Comparison of ENCODE assay signal across 8 cellular contexts in the genomic region with DNA sequence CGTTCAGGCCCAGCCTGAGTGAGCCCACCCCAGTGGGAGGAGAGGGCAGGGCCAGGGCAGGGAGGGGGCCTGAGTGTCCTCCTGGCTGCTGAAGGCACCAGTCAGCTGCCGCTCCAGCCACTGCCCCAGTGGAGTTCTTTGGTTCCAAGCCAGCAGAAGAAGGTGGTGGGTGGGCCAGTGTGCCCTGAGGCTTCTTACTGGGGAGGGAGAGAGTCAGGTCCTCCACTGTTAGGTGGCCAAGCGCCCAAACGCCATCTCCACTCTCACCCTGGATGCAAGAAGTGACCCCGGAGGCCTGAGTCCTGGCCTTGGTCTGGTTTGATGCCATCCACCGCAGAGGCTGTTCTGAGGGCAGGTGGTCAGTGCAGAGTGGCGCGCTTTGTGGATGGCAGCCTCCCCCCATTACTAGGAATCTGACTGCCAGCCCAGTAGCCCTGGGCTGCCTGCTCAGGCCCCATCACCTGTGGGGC. TPM values are rescaled to one million over a fixed set of nuclear protein-coding genes. Genes with fewer than 3 reads are reported as not detected.
A peak's percentile ranks its signal among the peaks of the same experiment; 100 is the strongest.
DNase-seq lines count a peak whose midpoint lies in the region; ATAC-seq and TF ChIP-seq lines count a peak whose summit lies in the region.

No MANE protein-coding gene starts in this region.

- DNase-seq in coronary artery (ENCODE audit: low spot score) (no peak), glomerular visceral epithelial cell (ENCODE audit: extremely low spot score) (no peak), NK-92 (lab: John Stamatoyannopoulos, UW; ENCODE audit: unreplicated experiment) (no peak)
- no peak for DNase-seq in naive thymus-derived CD8-positive, alpha-beta T cell
- DNase-seq in activated effector memory CD4-positive, alpha-beta T cell treated with Interleukin-2 at 50 U/mL for 16 hours = no peak

- peaks cover 19% of the 10 kb centered on the region for H3K36me3 ChIP-seq in ACC112 (ENCODE audit: insufficient read depth, low read length)
- peaks cover 19% of the 10 kb centered on the region for H3K36me3 ChIP-seq in HUES48 (ENCODE audit: control insufficient read depth, insufficient read depth, low read length)

- H3K9ac ChIP-seq in HUES48 (ENCODE audit: low read depth, low read length) = no peak overlapping the region

- POLR2A ChIA-PET in naive thymus-derived CD8-positive, alpha-beta T cell (lab: Charles Lee) = interaction anchor here (1.7 to 6.3 kb wide), 4 partner anchors 9 to 118 kb away, joined by 4 to 50 read pairs (median 22); a partner anchor contains a TSS

- H3K4me1 Mint-ChIP-seq in naive thymus-derived CD8-positive, alpha-beta T cell = peaks cover 19 to 66% (median 57%) of the 10 kb centered on the region in 4 donors

- peak overlapping the region; percentile 98 for H3K27ac ChIP-seq in ACC112 (ENCODE audit: low read depth, low read length)
- H3K27ac ChIP-seq in HUES48 (ENCODE audit: low read depth, low read length) = peak overlapping the region; percentile 100
- H3K27ac ChIP-seq in coronary artery = peak overlapping the region; percentile 31 to 99

- H3K9me3 Mint-ChIP-seq in naive thymus-derived CD8-positive, alpha-beta T cell = no peaks in the 10 kb centered on the region

- H3K27me3 ChIP-seq in ACC112 (ENCODE audit: insufficient read depth, low read length) (no peaks in the 10 kb centered on the region), HUES48 (ENCODE audit: control insufficient read depth, insufficient read depth, low read length) (no peaks in the 10 kb centered on the region)

- no peak for ATAC-seq in naive thymus-derived CD8-positive, alpha-beta T cell
- no peak for ATAC-seq in GM18519 (IDR thresholded peaks at IDR 0.05; ENCODE audit: low FRiP score, unreplicated experiment)

- H3K4me1 ChIP-seq in ACC112 (ENCODE audit: control insufficient read depth, insufficient read depth, low read length, unreplicated experiment) (peaks cover 35% of the 10 kb centered on the region), HUES48 (ENCODE audit: control insufficient read depth, insufficient read depth, low read length) (peaks cover 21% of the 10 kb centered on the region)

- H3K4me3 ChIP-seq in ACC112 (ENCODE audit: low read depth, low read length) (peak overlapping the region; percentile 100), HUES48 (ENCODE audit: low read depth, low read length) (no peak overlapping the region), coronary artery (peak overlapping the region; percentile 65)

- peaks cover 0 to 2% (median 0%) of the 10 kb centered on the region in 5 donors for H3K27me3 Mint-ChIP-seq in naive thymus-derived CD8-positive, alpha-beta T cell

- H2AFZ ChIP-seq in ACC112 (ENCODE audit: low read length, unreplicated experiment) = no peak overlapping the region

- H3K9me3 ChIP-seq in HUES48 (ENCODE audit: control insufficient read depth, insufficient read depth, low read length) = no peaks in the 10 kb centered on the region

- peaks cover 4 to 21% (median 5%) of the 10 kb centered on the region in 3 donors for H3K36me3 Mint-ChIP-seq in naive thymus-derived CD8-positive, alpha-beta T cell

- peak overlapping the region in 8 of 10 donors; percentile 5 to 97 (median 96) for H3K27ac Mint-ChIP-seq in naive thymus-derived CD8-positive, alpha-beta T cell

- H3K4me3 Mint-ChIP-seq in naive thymus-derived CD8-positive, alpha-beta T cell = peak overlapping the region; percentile 85 to 99 (median 98)

- no peak for TF ChIP-seq CTCF in coronary artery (IDR thresholded peaks at IDR 0.05)

- H3K79me2 ChIP-seq in ACC112 (ENCODE audit: control insufficient read depth, insufficient read depth, low read length, unreplicated experiment) = peaks cover 65% of the 10 kb centered on the region

RNA-seq across cellular contexts. Expression of a gene that starts 2.2 kb away (rescaled TPM):
- 100 to 1,000 TPM; 323 to 328 TPM for total RNA-seq in naive thymus-derived CD8-positive, alpha-beta T cell
- polyA plus RNA-seq in naive thymus-derived CD8-positive, alpha-beta T cell = 10 to 100 TPM; 27.1 to 52.2 (median 39.1) TPM

RNA-seq across cellular contexts. Expression of a gene that starts 42.6 kb away (rescaled TPM):
- 10 to 100 TPM; 93.1 to 96.2 TPM for total RNA-seq in naive thymus-derived CD8-positive, alpha-beta T cell
- 1 to 10 TPM; 4.8 to 8.4 (median 5.7) TPM for polyA plus RNA-seq in naive thymus-derived CD8-positive, alpha-beta T cell

RNA-seq across cellular contexts. Expression of a gene that starts 42.7 kb away (rescaled TPM):
- 100 to 1,000 TPM; 138 to 143 TPM for total RNA-seq in naive thymus-derived CD8-positive, alpha-beta T cell
- polyA plus RNA-seq in naive thymus-derived CD8-positive, alpha-beta T cell = 10 to 100 TPM; 20.1 to 36.5 (median 25.6) TPM
